ENCODE assay signal across 15 cellular contexts in the genomic region with DNA sequence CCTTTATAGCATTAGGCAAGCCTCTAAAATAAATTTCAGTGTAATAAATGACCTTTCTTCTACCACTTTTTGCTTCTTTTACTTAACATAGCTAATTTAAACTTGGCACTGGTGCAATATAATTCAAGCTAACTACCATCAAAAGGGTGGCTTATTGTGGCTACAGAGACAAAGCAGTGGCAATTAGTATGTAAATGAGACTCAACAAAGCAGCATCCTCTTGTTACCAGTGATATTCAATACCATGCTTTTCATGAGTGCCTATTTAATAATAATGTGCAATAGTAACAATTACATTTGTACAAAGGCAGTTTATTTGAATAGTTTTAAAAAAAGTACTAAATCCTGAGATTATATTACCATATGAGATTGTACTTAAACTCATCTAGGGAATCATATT.
DNase-seq lines count a peak whose midpoint lies in the region; ATAC-seq and TF ChIP-seq lines count a peak whose summit lies in the region.
"Had no signal": no experiment of that assay in that cellular context is flagged by ENCODE, and none has a peak within 500 bp of the region (broad histone marks: within the 10 kb centered on the region; RNA-seq: fewer than 3 reads in every experiment).

No MANE protein-coding gene starts in this region.

- no peak overlapping the region for H3K4me3 ChIP-seq in GM23338
- H3K4me3 ChIP-seq: A549 had no signal

- peaks cover 3% of the 10 kb centered on the region for H3K27me3 Mint-ChIP-seq in GM23338 (ENCODE audit: insufficient read depth, low read depth, poor library complexity)

- no peak overlapping the region for H3K27ac ChIP-seq in GM23338 (ENCODE audit: low read depth)
- H3K27ac ChIP-seq: A549, C4-2B, HL-60 had no signal

- H3K4me3 Mint-ChIP-seq in GM23338 = no peak overlapping the region
- H3K4me3 Mint-ChIP-seq: CD8-positive, alpha-beta T cell had no signal

- no peak for TF ChIP-seq CTCF in GM23338 (conservative IDR thresholded peaks at IDR 0.05; ENCODE audit: low read depth in 2 of 2)

- no peaks in the 10 kb centered on the region for H3K9me2 ChIP-seq in GM23338 (ENCODE audit: insufficient read depth)

- no peak overlapping the region; the same call in 1 of the 2 replicates for H3K27ac Mint-ChIP-seq in GM23338
- H3K27ac Mint-ChIP-seq: CD8-positive, alpha-beta T cell had no signal

- peaks cover 27% of the 10 kb centered on the region for H3K4me1 Mint-ChIP-seq in GM23338

- H3F3A ChIP-seq in GM23338 (replicated peaks; ENCODE audit: low read depth) = no peaks in the 10 kb centered on the region

- no peaks in the 10 kb centered on the region; the same call in 1 of the 2 replicates for H3K36me3 ChIP-seq in GM23338 (ENCODE audit: insufficient read depth)

- 0 out of 2 replicates have a peak overlapping the region, but pooled peaks have one; percentile 27 for H3K4me2 ChIP-seq in GM23338
- H3K4me2 ChIP-seq: A549 had no signal

- H3K36me3 Mint-ChIP-seq in GM23338 (ENCODE audit: low read depth) = peaks cover 13% of the 10 kb centered on the region; the same call in 2 of the 3 replicates

- H3K9me3 Mint-ChIP-seq in GM23338 = no peaks in the 10 kb centered on the region
- H3K9me3 Mint-ChIP-seq: CD8-positive, alpha-beta T cell had no signal

- no peaks in the 10 kb centered on the region for H3K27me3 ChIP-seq in GM23338 (ENCODE audit: insufficient read depth)
- H3K27me3 ChIP-seq: BE2C had no signal

- ATAC-seq in GM23338 = peak; percentile 73
- ATAC-seq in GM21723 (IDR thresholded peaks at IDR 0.05; ENCODE audit: unreplicated experiment) = no peak
- ATAC-seq: A549; CD8-positive, alpha-beta T cell had no signal

- H2AFZ ChIP-seq in GM23338 = no peak overlapping the region

- peaks cover 46% of the 10 kb centered on the region for H3K4me1 ChIP-seq in GM23338 (ENCODE audit: insufficient read depth)
- H3K4me1 ChIP-seq: BE2C had no signal

- peak; percentile 38 for DNase-seq in GM23338 (ENCODE audit: low spot score)
- peak; percentile 9 for DNase-seq in NCI-H146 (lab: John Stamatoyannopoulos, UW)
- DNase-seq in NCI-H69 (lab: John Stamatoyannopoulos, UW) = peak; percentile 77
- DNase-seq in globus pallidus (ENCODE audit: low spot score) = no peak
- DNase-seq in NCI-H2196 (lab: John Stamatoyannopoulos, UW; ENCODE audit: unreplicated experiment) = no peak
- DNase-seq: BE2C; Caco-2; CD8-positive, alpha-beta T cell; DND-41; GDM1; HCEC 1CT had no signal

- H4K20me1 ChIP-seq in GM23338 (replicated peaks; ENCODE audit: insufficient read depth) = no peaks in the 10 kb centered on the region

- H3K79me2 ChIP-seq in GM23338 (replicated peaks; ENCODE audit: insufficient read depth) = no peaks in the 10 kb centered on the region

TF ChIP-seq in GM23338, 12 proteins besides CTCF, POLR2A, EP300 and RAD21:
- TF ChIP-seq ZNF331 (CRISPR knock-in tag; IDR thresholded peaks at IDR 0.05; ENCODE audit: low read depth) = no peak
- TF ChIP-seq NANOG (IDR thresholded peaks at IDR 0.05; ENCODE audit: borderline replicate concordance) = peak; percentile 62; the same call in 1 of the 2 replicates

Comparison
In these comparisons a context has a peak if more than half of its experiments do, and no peak if none do; other contexts are left out.
1. DNase-seq: peak in GM23338 (single experiment), NCI-H146 (single experiment) and NCI-H69 (single experiment); none in globus pallidus (single experiment) and NCI-H2196 (single experiment).